ENCODE assay signal across 12 cellular contexts in the genomic region with DNA sequence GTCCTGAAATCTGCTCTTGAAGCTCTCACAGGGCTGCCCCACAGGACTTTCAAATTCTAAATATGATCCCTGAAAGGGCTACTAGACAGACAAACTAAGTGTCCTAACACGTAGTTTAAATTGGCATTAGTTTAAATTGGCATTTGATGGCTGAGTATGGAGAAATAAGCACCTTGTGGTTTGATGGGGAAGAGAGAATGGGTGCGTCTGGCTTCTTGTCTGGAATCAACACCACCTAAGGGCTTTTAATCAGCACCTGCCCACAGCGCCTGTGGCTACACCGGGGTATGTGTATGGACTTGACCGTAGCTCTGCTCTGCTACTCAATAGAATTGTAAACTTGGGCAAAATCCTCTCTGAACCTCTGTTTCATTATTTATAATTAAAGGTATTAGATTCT. TPM values are rescaled to one million over a fixed set of nuclear protein-coding genes. Genes with fewer than 3 reads are reported as not detected.
"Had no signal": no experiment of that assay in that cellular context is flagged by ENCODE, and none has a peak within 500 bp of the region (broad histone marks: within the 10 kb centered on the region; RNA-seq: fewer than 3 reads in every experiment).

No MANE protein-coding gene starts in this region.

- FAIRE-seq: astrocyte had no signal

- H3K36me3 ChIP-seq: cardiac muscle cell, esophagus muscularis mucosa, lower lobe of right lung, sigmoid colon had no signal

- DNase-seq: activated naive CD4-positive, alpha-beta T cell treated with anti-CD3 and anti-CD28 coated beads for 36 hours; activated T-cell treated with anti-CD3 and anti-CD28 coated beads for 4 hours; dorsolateral prefrontal cortex; lower lobe of right lung; midbrain; psoas muscle; sigmoid colon; stimulated activated CD4-positive, alpha-beta T cell treated with anti-CD3 and anti-CD28 coated beads, Interleukin-1b, Interleukin-23, amount 100 ng/mL, for 48 hours had no signal

- H3K27ac ChIP-seq: cardiac muscle cell, dorsolateral prefrontal cortex, esophagus muscularis mucosa, lower lobe of right lung, psoas muscle, sigmoid colon had no signal

- H3K9me3 Mint-ChIP-seq: activated naive CD4-positive, alpha-beta T cell treated with anti-CD3 and anti-CD28 coated beads for 36 hours had no signal

- H3K27me3 ChIP-seq: cardiac muscle cell, dorsolateral prefrontal cortex, esophagus muscularis mucosa, sigmoid colon had no signal

- H3K4me3 ChIP-seq: cardiac muscle cell, dorsolateral prefrontal cortex, esophagus muscularis mucosa, lower lobe of right lung, psoas muscle, sigmoid colon had no signal

- H3K4me3 Mint-ChIP-seq: activated naive CD4-positive, alpha-beta T cell treated with anti-CD3 and anti-CD28 coated beads for 36 hours had no signal

- H3K9me3 ChIP-seq: esophagus muscularis mucosa, lower lobe of right lung, psoas muscle, sigmoid colon had no signal

- H3K27ac Mint-ChIP-seq: activated naive CD4-positive, alpha-beta T cell treated with anti-CD3 and anti-CD28 coated beads for 36 hours had no signal

RNA-seq across cellular contexts. Expression of a gene that starts 46.7 kb away (rescaled TPM):
- total RNA-seq: astrocyte, cardiac muscle cell had no signal
- polyA plus RNA-seq: cardiac muscle cell, neural cell had no signal
